Comparison of ENCODE assay signal across 25 cellular contexts in genomic region chr7:45125193-45125904, GRCh38. TPM values are rescaled to one million over a fixed set of nuclear protein-coding genes. Genes with fewer than 3 reads are reported as not detected.
DNase-seq lines count a peak whose midpoint lies in the region; ATAC-seq and TF ChIP-seq lines count a peak whose summit lies in the region.
"Had no signal": no experiment of that assay in that cellular context is flagged by ENCODE, and none has a peak within 500 bp of the region (broad histone marks: within the 10 kb centered on the region; RNA-seq: fewer than 3 reads in every experiment).

No MANE protein-coding gene starts in this region.

- no peaks in the 10 kb centered on the region for H3K27me3 Mint-ChIP-seq in natural killer cell (ENCODE audit: low read depth in 2 of 2)
- H3K27me3 Mint-ChIP-seq in natural killer cell treated with Interleukin-12 subunit alpha and Interleukin-12 subunit beta and Interleukin-15 and Interleukin-18, amount 100 ng/mL, for 72 hours = no peaks in the 10 kb centered on the region
- H3K27me3 Mint-ChIP-seq: B cell; CD4-positive, alpha-beta memory T cell had no signal

- intact Hi-C loops in natural killer cell (cut with micrococcal nuclease) (no loop called here), posterior vena cava (cut with DNase I) (no loop called here)

- peaks cover 30 to 40% of the 10 kb centered on the region in 2 donors for H3K4me1 Mint-ChIP-seq in natural killer cell
- peaks cover 11 to 23% of the 10 kb centered on the region in 2 donors for H3K4me1 Mint-ChIP-seq in natural killer cell treated with Interleukin-12 subunit alpha and Interleukin-12 subunit beta and Interleukin-15 and Interleukin-18, amount 100 ng/mL, for 72 hours (ENCODE audit: low read depth in 2 of 2)

- H3K4me3 ChIP-seq in WERI-Rb-1 (ENCODE audit: low read depth, low read length) = no peak overlapping the region
- H3K4me3 ChIP-seq: A549, GM23338, SJCRH30 had no signal

- no peak overlapping the region for H3K27ac ChIP-seq in WERI-Rb-1
- H3K27ac ChIP-seq: A549, SJCRH30 had no signal

- TF ChIP-seq CTCF in natural killer cell (IDR thresholded peaks at IDR 0.05) (no peak), WERI-Rb-1 (IDR thresholded peaks at IDR 0.05; ENCODE audit: low read depth, low read length) (no peak)

- no peaks in the 10 kb centered on the region for H3K9me3 ChIP-seq in WERI-Rb-1 (ENCODE audit: severe bottlenecking)
- H3K9me3 ChIP-seq: A549, Caco-2, SJCRH30 had no signal

- no peaks in the 10 kb centered on the region for H3K36me3 ChIP-seq in WERI-Rb-1
- H3K36me3 ChIP-seq: SJCRH30 had no signal

- no peaks in the 10 kb centered on the region for H3K9me3 Mint-ChIP-seq in natural killer cell
- no peaks in the 10 kb centered on the region for H3K9me3 Mint-ChIP-seq in natural killer cell treated with Interleukin-12 subunit alpha and Interleukin-12 subunit beta and Interleukin-15 and Interleukin-18, amount 100 ng/mL, for 72 hours
- H3K9me3 Mint-ChIP-seq: GM23338 had no signal

- no peak for ATAC-seq in natural killer cell
- no peak for ATAC-seq in natural killer cell treated with Interleukin-12 subunit alpha and Interleukin-12 subunit beta and Interleukin-15 and Interleukin-18, amount 100 ng/mL, for 72 hours
- ATAC-seq: A549, Panc1 had no signal

- H3K27ac Mint-ChIP-seq in natural killer cell = peak overlapping the region; percentile 73 to 86
- H3K27ac Mint-ChIP-seq in natural killer cell treated with Interleukin-12 subunit alpha and Interleukin-12 subunit beta and Interleukin-15 and Interleukin-18, amount 100 ng/mL, for 72 hours = peak overlapping the region in 1 of 2 donors; percentile 73
- H3K27ac Mint-ChIP-seq: B cell, GM23338 had no signal

- no peaks in the 10 kb centered on the region for H3K36me3 Mint-ChIP-seq in natural killer cell
- H3K36me3 Mint-ChIP-seq in natural killer cell treated with Interleukin-12 subunit alpha and Interleukin-12 subunit beta and Interleukin-15 and Interleukin-18, amount 100 ng/mL, for 72 hours = no peaks in the 10 kb centered on the region
- H3K36me3 Mint-ChIP-seq: CD4-positive, alpha-beta memory T cell had no signal

- no peak overlapping the region for H3K4me3 Mint-ChIP-seq in natural killer cell
- no peak overlapping the region for H3K4me3 Mint-ChIP-seq in natural killer cell treated with Interleukin-12 subunit alpha and Interleukin-12 subunit beta and Interleukin-15 and Interleukin-18, amount 100 ng/mL, for 72 hours
- H3K4me3 Mint-ChIP-seq: B cell; CD4-positive, alpha-beta memory T cell; GM23338 had no signal

- H3K27me3 ChIP-seq in WERI-Rb-1 (ENCODE audit: insufficient read depth, low read depth, severe bottlenecking) = no peaks in the 10 kb centered on the region

- DNase-seq in natural killer cell (no peak), cerebellum (ENCODE audit: low spot score) (peak; percentile 31), posterior vena cava (ENCODE audit: low spot score) (peak; percentile 47), activated T-cell treated with anti-CD3 and anti-CD28 coated beads for 4 hours (no peak), EL (no peak), WERI-Rb-1 (no peak)
- DNase-seq in natural killer cell treated with Interleukin-12 subunit alpha and Interleukin-12 subunit beta and Interleukin-15 and Interleukin-18, amount 100 ng/mL, for 72 hours (ENCODE audit: low spot score) = no peak
- DNase-seq: Caco-2; CD4-positive, alpha-beta memory T cell; GF-D8; HCEC 1CT; IMR-90; NCI-H1105 treated with DMSO at 0.1 percent for 48 hours; NCI-H1694; NCI-H2081; NCI-H2171; NCI-H345; NCI-H774; NK-92 treated with Interleukin-12 subunit alpha and Interleukin-12 subunit beta, amount 100 ng/mL, for 24 hours; SJCRH30 had no signal

RNA-seq across cellular contexts. Expression of gene TBRG4, which starts 13.9 kb away (rescaled TPM):
- total RNA-seq in natural killer cell (10 to 100 TPM; 48.6 to 56.7 (median 55.9) TPM), cerebellum (46.4 TPM), posterior vena cava (10 to 100 TPM; 32.5 to 35.1 TPM)
- 100 to 1,000 TPM; 123 to 211 TPM for total RNA-seq in natural killer cell treated with Interleukin-12 subunit alpha and Interleukin-12 subunit beta and Interleukin-15 and Interleukin-18, amount 100 ng/mL, for 72 hours

RNA-seq across cellular contexts. Expression of gene RAMP3, which starts 32.2 kb away (rescaled TPM):
- total RNA-seq in natural killer cell (not detected), cerebellum (1.4 TPM), posterior vena cava (10 to 100 TPM; 45.5 to 54.1 TPM)
- total RNA-seq in natural killer cell treated with Interleukin-12 subunit alpha and Interleukin-12 subunit beta and Interleukin-15 and Interleukin-18, amount 100 ng/mL, for 72 hours = not detected
- total RNA-seq: B cell; Caco-2; CD4-positive, alpha-beta memory T cell; Daoy; IMR-90; SJCRH30 had no signal

RNA-seq across cellular contexts. Expression of gene NACAD, which starts 36.6 kb away (rescaled TPM):
- total RNA-seq in natural killer cell (1 to 10 TPM in 1 of 3 donors, under 1 TPM in 2; 0.75 to 1.7 (median 0.78) TPM), cerebellum (6.8 TPM), posterior vena cava (10 to 100 TPM in 1 of 2 donors, 1 to 10 TPM in 1; 8.5 to 10.4 TPM)
- 1 to 10 TPM; 1.1 to 1.9 TPM for total RNA-seq in natural killer cell treated with Interleukin-12 subunit alpha and Interleukin-12 subunit beta and Interleukin-15 and Interleukin-18, amount 100 ng/mL, for 72 hours
- total RNA-seq: CD4-positive, alpha-beta memory T cell had no signal

Comparison
In these comparisons a context has a peak if more than half of its experiments do, and no peak if none do; other contexts are left out.
1. DNase-seq: peak in cerebellum (single experiment) and posterior vena cava (single experiment); none in natural killer cell (single experiment), natural killer cell treated with Interleukin-12 subunit alpha and Interleukin-12 subunit beta and Interleukin-15 and Interleukin-18, amount 100 ng/mL, for 72 hours (single experiment), activated T-cell treated with anti-CD3 and anti-CD28 coated beads for 4 hours (single experiment), EL (single experiment) and WERI-Rb-1 (single experiment).
2. RNA of gene RAMP3, which starts 32.2 kb away (total RNA-seq): 45.5 to 54.1 TPM in posterior vena cava; 1.4 TPM in cerebellum (single experiment), not detected in natural killer cell and not detected in natural killer cell treated with Interleukin-12 subunit alpha and Interleukin-12 subunit beta and Interleukin-15 and Interleukin-18, amount 100 ng/mL, for 72 hours; every median in the first group is over 10 times any median in the second.